12 cellular contexts compared by ENCODE assay signal in the genomic region with DNA sequence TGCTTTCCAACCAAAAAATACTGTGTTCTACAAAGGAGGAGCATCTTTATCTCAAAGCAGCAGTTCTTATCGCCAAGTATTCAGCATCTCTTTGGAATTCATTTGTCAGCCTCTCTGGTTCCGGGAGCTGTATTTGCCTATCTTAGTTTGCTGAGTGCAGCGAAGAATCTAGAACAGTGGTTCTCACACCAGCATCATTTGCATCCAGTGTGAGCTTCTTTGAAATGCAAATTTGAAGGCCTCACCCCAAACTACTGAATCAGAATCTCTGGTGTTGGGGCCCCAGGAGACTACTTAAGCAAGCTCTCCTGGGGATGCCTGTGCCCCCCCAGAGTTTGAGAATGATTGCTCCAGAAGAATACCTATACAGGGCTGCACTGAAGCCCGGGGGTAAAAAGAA. TPM values are rescaled to one million over a fixed set of nuclear protein-coding genes. Genes with fewer than 3 reads are reported as not detected.
DNase-seq lines count a peak whose midpoint lies in the region; ATAC-seq, FAIRE-seq and TF ChIP-seq lines count a peak whose summit lies in the region.
"Had no signal": no experiment of that assay in that cellular context is flagged by ENCODE, and none has a peak within 500 bp of the region (broad histone marks: within the 10 kb centered on the region; RNA-seq: fewer than 3 reads in every experiment).

No MANE protein-coding gene starts in this region.

- H3K27ac ChIP-seq in A549 = no peak overlapping the region
- no peak overlapping the region for H3K27ac ChIP-seq in iPS-18a (ENCODE audit: low read length)
- no peak overlapping the region for H3K27ac ChIP-seq in right lobe of liver
- H3K27ac ChIP-seq: C4-2B had no signal

- no peak overlapping the region for H3K4me3 ChIP-seq in A549
- peak overlapping the region; percentile 72 for H3K4me3 ChIP-seq in iPS-18a (ENCODE audit: low read length)
- no peak overlapping the region for H3K4me3 ChIP-seq in right lobe of liver

- FAIRE-seq in A549 (lab: Jason Lieb, UNC) (no peak), GM12891 (lab: Jason Lieb, UNC) (peak; percentile 26)
- FAIRE-seq: endometrium had no signal

- no peak for TF ChIP-seq EP300 in A549 (IDR thresholded peaks at IDR 0.05)

- peak overlapping the region; percentile 78; the same call in 2 of the 3 replicates for H3K4me2 ChIP-seq in A549

- no peaks in the 10 kb centered on the region for H3K9me3 Mint-ChIP-seq in T-cell

- H3K4me1 Mint-ChIP-seq in T-cell = peaks cover 39 to 48% (median 44%) of the 10 kb centered on the region in 3 donors

- no peak for TF ChIP-seq RAD21 in A549 (conservative IDR thresholded peaks at IDR 0.05 in 1 of 2, IDR thresholded peaks at IDR 0.05 in 1 of 2)

- peaks cover 22% of the 10 kb centered on the region; the same call in 2 of the 3 replicates for H3K4me1 ChIP-seq in A549
- peaks cover 37% of the 10 kb centered on the region for H3K4me1 ChIP-seq in iPS-18a (ENCODE audit: control insufficient read depth, low read depth, low read length)
- H3K4me1 ChIP-seq in right lobe of liver = peaks cover 0 to 30% (median 7%) of the 10 kb centered on the region in 4 donors

- H3K27ac Mint-ChIP-seq in T-cell = peak overlapping the region; percentile 92 to 95

- no peaks in the 10 kb centered on the region for H3K27me3 Mint-ChIP-seq in T-cell

- WGBS in A549 (ENCODE audit: missing lambda C conversion rate) = 79% methylated on average over 4 of the region's 4 CpGs
- 74% methylated on average over 4 of the region's 4 CpGs for whole genome bisulfite sequencing in right lobe of liver (ENCODE audit: insufficient coverage, low coverage, low lambda C conversion rate, missing lambda C conversion rate)

- no peak for TF ChIP-seq CTCF in A549 (IDR thresholded peaks at IDR 0.05)
- TF ChIP-seq CTCF in right lobe of liver (IDR thresholded peaks at IDR 0.05) = no peak

- POLR2A ChIA-PET in A549 (lab: Yijun Ruan, JAX) (interaction anchor here (0.7 kb wide), 1 partner anchor 48 kb away, joined by 3 read pairs; no protein-coding TSS in a partner anchor), T-cell (lab: Charles Lee) (interaction anchor here (0.6 to 0.9 kb wide), 4 partner anchors 21 to 66 kb away, joined by 3 to 6 read pairs (median 5); no protein-coding TSS in a partner anchor)

- H3K36me3 ChIP-seq in iPS-18a (ENCODE audit: control insufficient read depth, low read depth, low read length) = no peaks in the 10 kb centered on the region
- H3K36me3 ChIP-seq in right lobe of liver = no peaks in the 10 kb centered on the region

- DNase-seq in A549 (ENCODE audit: low read depth in 1 of 2, low spot score in 1 of 2) (no peak), GM12891 (ENCODE audit: insufficient read length, low spot score) (no peak), T-cell (no peak), NCI-H2196 (lab: John Stamatoyannopoulos, UW; ENCODE audit: unreplicated experiment) (no peak), DMS79 treated with DMSO at 0.1 percent for 48 hours (lab: John Stamatoyannopoulos, UW) (no peak), right lobe of liver (no peak)
- DNase-seq: NCI-H2227 treated with DMSO at 0.1 percent for 48 hours, Right ventricle myocardium superior had no signal

- peaks cover 3% of the 10 kb centered on the region for H3K27me3 ChIP-seq in iPS-18a (ENCODE audit: control insufficient read depth, insufficient read depth, low read length)
- no peaks in the 10 kb centered on the region for H3K27me3 ChIP-seq in right lobe of liver

- CTCF ChIA-PET in A549 (lab: Yijun Ruan, JAX) = interaction anchor here (1.1 to 2.6 kb wide), 3 partner anchors 9 to 141 kb away, joined by 5 to 11 read pairs (median 7); no protein-coding TSS in a partner anchor
- CTCF ChIA-PET in T-cell (lab: Charles Lee) = interaction anchor here (0.9 to 1.5 kb wide), 3 partner anchors 8 to 105 kb away, joined by 3 to 6 read pairs (median 4); a partner anchor contains a TSS

- no peak for ATAC-seq in A549
- no peak for ATAC-seq in T-cell (replicated peaks in 1 of 4)
- no peak for ATAC-seq in GM21619 (IDR thresholded peaks at IDR 0.05; ENCODE audit: unreplicated experiment)
- ATAC-seq in right lobe of liver = no peak

- no peaks in the 10 kb centered on the region for H3K9me3 ChIP-seq in A549
- no peaks in the 10 kb centered on the region for H3K9me3 ChIP-seq in iPS-18a (ENCODE audit: control insufficient read depth, low read depth, low read length)
- H3K9me3 ChIP-seq in right lobe of liver = no peaks in the 10 kb centered on the region

- intact Hi-C loops in right lobe of liver (cut with DNase I) = no loop called here

- no peak overlapping the region for H3K9ac ChIP-seq in iPS-18a (ENCODE audit: low read length)

- peak overlapping the region; percentile 86 to 92 (median 87) for H3K4me3 Mint-ChIP-seq in T-cell

- TF ChIP-seq POLR2A in A549 (IDR thresholded peaks at IDR 0.05; ENCODE audit: low read length) (no peak), GM12891 (IDR thresholded peaks at IDR 0.05; ENCODE audit: low read depth, low read length) (no peak), right lobe of liver (IDR thresholded peaks at IDR 0.05) (no peak)

- no peaks in the 10 kb centered on the region for H3K36me3 Mint-ChIP-seq in T-cell

TF ChIP-seq in A549, 52 proteins besides CTCF, POLR2A, EP300 and RAD21 (continues in another document):
- TF ChIP-seq FOXS1 (CRISPR knock-in tag; IDR thresholded peaks at IDR 0.05) (no peak), JUN (IDR thresholded peaks at IDR 0.05) (no peak), SMC3 (IDR thresholded peaks at IDR 0.05) (no peak), MAZ (IDR thresholded peaks at IDR 0.05; ENCODE audit: borderline replicate concordance, low read depth, low read length) (no peak)
- TF ChIP-seq, protein P1, sequence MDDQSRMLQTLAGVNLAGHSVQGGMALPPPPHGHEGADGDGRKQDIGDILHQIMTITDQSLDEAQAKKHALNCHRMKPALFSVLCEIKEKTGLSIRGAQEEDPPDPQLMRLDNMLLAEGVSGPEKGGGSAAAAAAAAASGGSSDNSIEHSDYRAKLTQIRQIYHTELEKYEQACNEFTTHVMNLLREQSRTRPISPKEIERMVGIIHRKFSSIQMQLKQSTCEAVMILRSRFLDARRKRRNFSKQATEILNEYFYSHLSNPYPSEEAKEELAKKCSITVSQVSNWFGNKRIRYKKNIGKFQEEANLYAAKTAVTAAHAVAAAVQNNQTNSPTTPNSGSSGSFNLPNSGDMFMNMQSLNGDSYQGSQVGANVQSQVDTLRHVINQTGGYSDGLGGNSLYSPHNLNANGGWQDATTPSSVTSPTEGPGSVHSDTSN (IDR thresholded peaks at IDR 0.05) = no peak

TF ChIP-seq in GM12891, 5 proteins besides CTCF, POLR2A, EP300 and RAD21:
- peak; percentile 75; the same call in 1 of the 2 replicates for TF ChIP-seq POU2F2 (IDR thresholded peaks at IDR 0.05; ENCODE audit: low read depth, low read length)
- TF ChIP-seq POLR2AphosphoS5 (IDR thresholded peaks at IDR 0.05; ENCODE audit: low read depth, low read length) = no peak
TF ChIP-seq in GM12891: peak in this region for 1.

RNA-seq across cellular contexts. Expression of a gene that starts 1.5 kb away (rescaled TPM):
- 32.4 and 33.3 TPM in 2 replicates for polyA plus RNA-seq in A549 (2011; rRNA removed)
- polyA plus RNA-seq in A549 (2012; cell fraction: cytosol; rRNA removed) = 7.4 and 8.0 TPM in 2 replicates
- 5.8 and 10.5 TPM in 2 replicates for polyA plus RNA-seq in A549 (2012; cell fraction: nucleus; rRNA removed)
- 22.9 to 25.3 TPM (median 23.0 TPM) in 3 replicates for polyA plus RNA-seq in A549 (2017; fragmentation: RNase III; extraction: RNeasy Plus Mini Kit Qiagen cat#74134 plus additional on column Dnase treatment)
- 9.5 and 20.4 TPM in 2 replicates for polyA minus RNA-seq in A549 (2011; rRNA and poly(A)+ RNA removed)
- 28.7 TPM for polyA plus RNA-seq in GM12891 (2012; ENCODE audit: low read depth, missing spikeins)
- 10 to 100 TPM; 44.8 to 78.4 (median 57.2) TPM for total RNA-seq in T-cell
- 10 to 100 TPM in 5 of 6 experiments, 1 to 10 TPM in 1; 7.5 to 41.1 (median 14.7) TPM for total RNA-seq in right lobe of liver
